In the genomic region with DNA sequence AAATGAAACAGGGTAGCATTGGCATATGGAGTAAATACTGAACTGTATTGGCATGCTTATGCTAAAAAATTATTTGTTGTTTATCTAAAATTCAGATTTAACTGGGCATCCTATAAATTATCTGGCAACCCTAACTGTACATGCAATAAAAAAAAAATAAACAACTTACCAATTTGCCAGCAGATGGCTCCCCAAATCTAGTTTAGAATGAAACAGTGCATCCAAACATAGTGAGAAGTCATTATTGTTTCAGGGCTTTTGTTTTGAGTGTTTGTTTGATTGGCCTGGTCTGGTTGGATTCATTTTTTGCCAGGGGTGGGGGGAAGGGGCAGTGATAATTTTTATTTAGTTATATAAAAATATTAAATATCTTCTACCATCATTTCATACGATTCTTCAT, we compare ENCODE assay signal across 9 cellular contexts. TPM values are rescaled to one million over a fixed set of nuclear protein-coding genes. Genes with fewer than 3 reads are reported as not detected.
A peak's percentile ranks its signal among the peaks of the same experiment; 100 is the strongest.
DNase-seq lines count a peak whose midpoint lies in the region; ATAC-seq and TF ChIP-seq lines count a peak whose summit lies in the region.
"Had no signal": no experiment of that assay in that cellular context is flagged by ENCODE, and none has a peak within 500 bp of the region (broad histone marks: within the 10 kb centered on the region; RNA-seq: fewer than 3 reads in every experiment).

No MANE protein-coding gene starts in this region.

- no peaks in the 10 kb centered on the region for H3K27me3 Mint-ChIP-seq in stimulated activated naive B cell treated with anti-CD40 and anti-IgM and Interleukin-4, amounts not matched to agents 10 μg/mL and 1 μg/mL and 100 μg/mL, for 72 hours
- no peaks in the 10 kb centered on the region for H3K27me3 Mint-ChIP-seq in endothelial cell (ENCODE audit: unreplicated experiment)
- H3K27me3 Mint-ChIP-seq in natural killer cell treated with Interleukin-12 subunit alpha and Interleukin-12 subunit beta and Interleukin-15 and Interleukin-18, amount 100 ng/mL, for 72 hours, result peaks cover 13 to 16% of the 10 kb centered on the region in 2 donors

- ATAC-seq in stimulated activated naive B cell treated with anti-CD40 and anti-IgM and Interleukin-4, amounts not matched to agents 10 μg/mL and 1 μg/mL and 100 μg/mL, for 72 hours (replicated peaks), result peak; percentile 52 to 61
- no peak for ATAC-seq in HG02840 (IDR thresholded peaks at IDR 0.05; ENCODE audit: low FRiP score, unreplicated experiment)
- ATAC-seq in natural killer cell treated with Interleukin-12 subunit alpha and Interleukin-12 subunit beta and Interleukin-15 and Interleukin-18, amount 100 ng/mL, for 72 hours, result no peak

- H3K4me3 ChIP-seq in HFF-Myc (replicated peaks; ENCODE audit: low read depth, low read length) (no peak overlapping the region), fibroblast of mammary gland (ENCODE audit: control insufficient read depth, low read depth, low read length) (no peak overlapping the region)
- H3K4me3 ChIP-seq: thoracic aorta had no signal

- no peak overlapping the region for H3K27ac Mint-ChIP-seq in stimulated activated naive B cell treated with anti-CD40 and anti-IgM and Interleukin-4, amounts not matched to agents 10 μg/mL and 1 μg/mL and 100 μg/mL, for 72 hours
- H3K27ac Mint-ChIP-seq in endothelial cell (ENCODE audit: unreplicated experiment), result no peak overlapping the region
- no peak overlapping the region for H3K27ac Mint-ChIP-seq in natural killer cell treated with Interleukin-12 subunit alpha and Interleukin-12 subunit beta and Interleukin-15 and Interleukin-18, amount 100 ng/mL, for 72 hours

- DNase-seq in D341Med (ENCODE audit: low spot score) (peak; percentile 43), HFF-Myc (ENCODE audit: extremely low read depth, low read depth) (no peak), NCI-H748 treated with DMSO at 0.1 percent for 48 hours (lab: John Stamatoyannopoulos, UW) (peak; percentile 50), fibroblast of mammary gland (ENCODE audit: low read depth) (peak; percentile 51), endothelial cell (ENCODE audit: low spot score) (no peak)
- DNase-seq in stimulated activated naive B cell treated with anti-CD40 and anti-IgM and Interleukin-4, amounts not matched to agents 10 μg/mL and 1 μg/mL and 100 μg/mL, for 72 hours, result no peak
- DNase-seq in natural killer cell treated with Interleukin-12 subunit alpha and Interleukin-12 subunit beta and Interleukin-15 and Interleukin-18, amount 100 ng/mL, for 72 hours (ENCODE audit: low spot score), result no peak

- no peaks in the 10 kb centered on the region for H3K36me3 Mint-ChIP-seq in stimulated activated naive B cell treated with anti-CD40 and anti-IgM and Interleukin-4, amounts not matched to agents 10 μg/mL and 1 μg/mL and 100 μg/mL, for 72 hours
- no peaks in the 10 kb centered on the region for H3K36me3 Mint-ChIP-seq in endothelial cell (ENCODE audit: low read depth, unreplicated experiment)
- H3K36me3 Mint-ChIP-seq in natural killer cell treated with Interleukin-12 subunit alpha and Interleukin-12 subunit beta and Interleukin-15 and Interleukin-18, amount 100 ng/mL, for 72 hours, result no peaks in the 10 kb centered on the region

- peaks cover 4 to 8% of the 10 kb centered on the region in 2 donors for H3K4me1 Mint-ChIP-seq in stimulated activated naive B cell treated with anti-CD40 and anti-IgM and Interleukin-4, amounts not matched to agents 10 μg/mL and 1 μg/mL and 100 μg/mL, for 72 hours
- peaks cover 4% of the 10 kb centered on the region for H3K4me1 Mint-ChIP-seq in endothelial cell (ENCODE audit: unreplicated experiment)
- H3K4me1 Mint-ChIP-seq in natural killer cell treated with Interleukin-12 subunit alpha and Interleukin-12 subunit beta and Interleukin-15 and Interleukin-18, amount 100 ng/mL, for 72 hours (ENCODE audit: low read depth in 2 of 2), result peaks cover 8 to 9% of the 10 kb centered on the region in 2 donors

- H3K9me3 Mint-ChIP-seq in stimulated activated naive B cell treated with anti-CD40 and anti-IgM and Interleukin-4, amounts not matched to agents 10 μg/mL and 1 μg/mL and 100 μg/mL, for 72 hours, result no peaks in the 10 kb centered on the region
- no peaks in the 10 kb centered on the region for H3K9me3 Mint-ChIP-seq in endothelial cell (ENCODE audit: unreplicated experiment)
- no peaks in the 10 kb centered on the region for H3K9me3 Mint-ChIP-seq in natural killer cell treated with Interleukin-12 subunit alpha and Interleukin-12 subunit beta and Interleukin-15 and Interleukin-18, amount 100 ng/mL, for 72 hours

- TF ChIP-seq CTCF in HFF-Myc (IDR thresholded peaks at IDR 0.05; ENCODE audit: low read depth, low read length, missing control alignments), result peak; percentile 14
- peak; percentile 42 for TF ChIP-seq CTCF in fibroblast of mammary gland (conservative IDR thresholded peaks at IDR 0.05; ENCODE audit: control insufficient read depth, insufficient read depth, low read depth, low read length)
- no peak for TF ChIP-seq CTCF in endothelial cell (IDR thresholded peaks at IDR 0.05; ENCODE audit: unreplicated experiment)

- no peak overlapping the region for H3K4me3 Mint-ChIP-seq in stimulated activated naive B cell treated with anti-CD40 and anti-IgM and Interleukin-4, amounts not matched to agents 10 μg/mL and 1 μg/mL and 100 μg/mL, for 72 hours
- no peak overlapping the region for H3K4me3 Mint-ChIP-seq in endothelial cell (ENCODE audit: unreplicated experiment)
- H3K4me3 Mint-ChIP-seq in natural killer cell treated with Interleukin-12 subunit alpha and Interleukin-12 subunit beta and Interleukin-15 and Interleukin-18, amount 100 ng/mL, for 72 hours, result no peak overlapping the region

RNA-seq across cellular contexts. Expression of gene NSUN7, which starts 12.8 kb away (rescaled TPM):
- total RNA-seq in endothelial cell (ENCODE audit: unreplicated experiment), result 8.5 TPM
- under 1 TPM in 1 of 2 donors, not detected in 1; 0.12 TPM for total RNA-seq in natural killer cell treated with Interleukin-12 subunit alpha and Interleukin-12 subunit beta and Interleukin-15 and Interleukin-18, amount 100 ng/mL, for 72 hours

Comparison
In these comparisons a context has a peak if more than half of its experiments do, and no peak if none do; other contexts are left out.
1. DNase-seq: peak in D341Med (single experiment), NCI-H748 treated with DMSO at 0.1 percent for 48 hours (single experiment) and fibroblast of mammary gland (single experiment); none in HFF-Myc (single experiment), stimulated activated naive B cell treated with anti-CD40 and anti-IgM and Interleukin-4, amounts not matched to agents 10 μg/mL and 1 μg/mL and 100 μg/mL, for 72 hours (single experiment), endothelial cell (single experiment) and natural killer cell treated with Interleukin-12 subunit alpha and Interleukin-12 subunit beta and Interleukin-15 and Interleukin-18, amount 100 ng/mL, for 72 hours (single experiment).
2. ATAC-seq: peak in stimulated activated naive B cell treated with anti-CD40 and anti-IgM and Interleukin-4, amounts not matched to agents 10 μg/mL and 1 μg/mL and 100 μg/mL, for 72 hours (2 of 2); none in HG02840 (single experiment) and natural killer cell treated with Interleukin-12 subunit alpha and Interleukin-12 subunit beta and Interleukin-15 and Interleukin-18, amount 100 ng/mL, for 72 hours (0 of 2).